In the genomic region with DNA sequence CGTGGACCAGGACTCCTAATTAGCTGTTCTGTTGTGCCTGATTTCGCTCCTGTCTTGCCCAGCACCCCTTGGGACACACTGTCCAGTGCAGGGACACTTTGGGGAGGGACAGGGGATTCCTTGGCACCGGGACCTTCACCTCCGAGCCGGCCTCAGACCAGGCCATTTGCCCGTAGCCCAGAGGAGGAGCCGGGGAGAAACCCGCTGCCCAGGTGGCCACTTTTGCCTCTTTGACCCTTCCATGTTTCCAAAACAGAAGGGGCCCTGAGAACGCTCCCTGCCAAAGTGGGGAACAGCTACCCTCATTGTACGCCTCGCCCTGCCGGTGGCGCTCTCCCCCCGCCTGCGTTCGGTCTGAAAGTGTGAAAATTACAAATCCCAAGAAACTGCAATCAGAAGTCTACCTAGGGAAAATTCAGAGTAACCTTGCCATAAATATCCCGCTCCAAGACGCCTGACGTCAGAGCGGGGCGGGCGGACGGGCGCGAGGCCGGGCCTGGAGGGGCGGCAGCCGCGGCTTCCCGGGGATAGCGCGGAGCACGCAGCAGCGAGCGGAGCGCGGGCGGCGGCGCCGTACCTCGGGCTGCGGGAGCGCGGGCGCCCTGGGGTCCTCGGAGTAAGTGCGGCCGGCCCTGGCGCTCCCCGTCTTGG, we compare ENCODE assay signal across 9 cellular contexts. TPM values are rescaled to one million over a fixed set of nuclear protein-coding genes. Genes with fewer than 3 reads are reported as not detected.
DNase-seq lines count a peak whose midpoint lies in the region; ATAC-seq and TF ChIP-seq lines count a peak whose summit lies in the region.
"Had no signal": no experiment of that assay in that cellular context is flagged by ENCODE, and none has a peak within 500 bp of the region (broad histone marks: within the 10 kb centered on the region; RNA-seq: fewer than 3 reads in every experiment).

A gene (plus strand): TSS at position 527 of the 651 bp plus-strand sequence. CDS start 63,927 bp downstream, outside the sequence.

- H3K4me1 ChIP-seq in body of pancreas (peaks cover 29% of the 10 kb centered on the region), skeletal muscle satellite cell (ENCODE audit: control insufficient read depth, insufficient read depth, low read length) (peaks cover 12% of the 10 kb centered on the region)

- TF ChIP-seq POLR2A in body of pancreas (IDR thresholded peaks at IDR 0.05): peak; percentile 10 to 39 (median 37)

- no peaks in the 10 kb centered on the region for H3K36me3 ChIP-seq in body of pancreas (replicated peaks in 1 of 2; ENCODE audit: insufficient read depth in 1 of 2, low read depth in 2 of 2)
- no peaks in the 10 kb centered on the region for H3K36me3 ChIP-seq in skeletal muscle satellite cell (ENCODE audit: insufficient read depth, low read length)

- H3K4me3 ChIP-seq in body of pancreas (peak within 1 kb of the TSS; percentile 17 to 24), skeletal muscle satellite cell (ENCODE audit: low read length) (peak within 1 kb of the TSS; percentile 80)

- H3K27me3 ChIP-seq in body of pancreas: no peaks in the 10 kb centered on the region
- no peaks in the 10 kb centered on the region for H3K27me3 ChIP-seq in skeletal muscle satellite cell (ENCODE audit: control insufficient read depth, insufficient read depth, low read length)

- peak within 1 kb of the TSS in 3 of 4 donors; percentile 53 to 61 (median 53) for H3K27ac ChIP-seq in body of pancreas
- H3K27ac ChIP-seq: 22Rv1 had no signal

- ATAC-seq in body of pancreas (peak; percentile 86), HG02852 (IDR thresholded peaks at IDR 0.05; ENCODE audit: unreplicated experiment) (no peak), GM19455 (IDR thresholded peaks at IDR 0.05; ENCODE audit: unreplicated experiment) (no peak)

- WGBS in body of pancreas, 2 donors: 6 to 7% methylated on average over 36 to 51 of the region's 51 CpGs

- DNase-seq in DMS 273 (lab: John Stamatoyannopoulos, UW; ENCODE audit: unreplicated experiment) (peak; percentile 74), DMS 273 treated with DMSO at 0.1 percent for 48 hours (lab: John Stamatoyannopoulos, UW) (no peak), body of pancreas (peak; percentile 61 to 76 (median 65)), iPS-NIHi7 (ENCODE audit: extremely low spot score) (peak; percentile 69), KG1 (lab: John Stamatoyannopoulos, UW) (no peak)

- H3K4me2 ChIP-seq in skeletal muscle satellite cell (ENCODE audit: low read length): peak within 1 kb of the TSS; percentile 90

- intact Hi-C loops in body of pancreas (cut with DNase I): no loop called here

- no peak for TF ChIP-seq CTCF in body of pancreas (IDR thresholded peaks at IDR 0.05)

- peak within 1 kb of the TSS; percentile 86 for H3K9ac ChIP-seq in skeletal muscle satellite cell (ENCODE audit: low read depth, low read length)

- H3K9me3 ChIP-seq in body of pancreas: no peaks in the 10 kb centered on the region
- H3K9me3 ChIP-seq in skeletal muscle satellite cell (replicated peaks; ENCODE audit: low read length): no peaks in the 10 kb centered on the region

RNA-seq across cellular contexts. Expression of the gene that starts here (rescaled TPM):
- total RNA-seq in body of pancreas: 10 to 100 TPM; 10.1 to 12.2 TPM
- 0.51 and 2.2 TPM in 2 replicates for total RNA-seq in skeletal muscle satellite cell (2012; rRNA removed)

Comparison
In these comparisons a context has a peak if more than half of its experiments do, and no peak if none do; other contexts are left out.
1. DNase-seq: peak in DMS 273 (single experiment), body of pancreas (4 of 4) and iPS-NIHi7 (single experiment); none in DMS 273 treated with DMSO at 0.1 percent for 48 hours (single experiment) and KG1 (single experiment).